ENCODE assay signal across 16 cellular contexts in genomic region chr6:147941143-147941542, GRCh38.
DNase-seq lines count a peak whose midpoint lies in the region; ATAC-seq and TF ChIP-seq lines count a peak whose summit lies in the region.
"Had no signal": no experiment of that assay in that cellular context is flagged by ENCODE, and none has a peak within 500 bp of the region (broad histone marks: within the 10 kb centered on the region; RNA-seq: fewer than 3 reads in every experiment).

No MANE protein-coding gene starts in this region.

- no peaks in the 10 kb centered on the region for H3K36me3 ChIP-seq in Peyer's patch
- H3K36me3 ChIP-seq: tibial artery had no signal

- H3K4me3 ChIP-seq in astrocyte of the spinal cord (ENCODE audit: low read depth, low read length) (no peak overlapping the region), Peyer's patch (no peak overlapping the region)
- H3K4me3 ChIP-seq: coronary artery, tibial artery had no signal

- TF ChIP-seq CTCF in AG09319 (IDR thresholded peaks at IDR 0.05; ENCODE audit: low read depth, low read length) (no peak), astrocyte of the spinal cord (IDR thresholded peaks at IDR 0.05; ENCODE audit: low read depth, low read length) (no peak), Peyer's patch (IDR thresholded peaks at IDR 0.05) (no peak)

- in situ Hi-C loops in astrocyte of the spinal cord (cut with HindIII; ENCODE audit: low sequenced_read_pairs), result no loop called here

- TF ChIP-seq POLR2A in Peyer's patch (IDR thresholded peaks at IDR 0.05), result no peak

- no peak for ATAC-seq in HG02610 (IDR thresholded peaks at IDR 0.05; ENCODE audit: unreplicated experiment)

- peak; percentile 62 for DNase-seq in AG09319 (ENCODE audit: extremely low read depth, low read depth)
- DNase-seq in NCI-H2171 (lab: John Stamatoyannopoulos, UW), result peak; percentile 71
- peak; percentile 6 for DNase-seq in astrocyte of the spinal cord (ENCODE audit: low read depth, low spot score)
- peak; percentile 20 for DNase-seq in iPS-NIHi7 (ENCODE audit: extremely low spot score)
- no peak for DNase-seq in Peyer's patch
- DNase-seq in HuH-7.5 (ENCODE audit: low spot score), result no peak
- no peak for DNase-seq in NCI-H748 (lab: John Stamatoyannopoulos, UW; ENCODE audit: unreplicated experiment)
- DNase-seq: ACHN; activated CD4-positive, alpha-beta T cell treated with anti-CD3 and anti-CD28 coated beads, Interleukin-2, amount 50 U/mL, for 48 hours; mesenchymal stem cell; NCI-H2081 treated with DMSO at 0.1 percent for 48 hours; Right ventricle myocardium superior; stimulated activated CD4-positive, alpha-beta T cell treated with anti-CD3 and anti-CD28 coated beads, Interleukin-4, amount 100 ng/mL, for 4 hours; tibial artery had no signal

- no peak overlapping the region for H3K27ac ChIP-seq in Peyer's patch
- H3K27ac ChIP-seq: coronary artery, tibial artery had no signal

- no peaks in the 10 kb centered on the region for H3K9me3 ChIP-seq in Peyer's patch
- H3K9me3 ChIP-seq: tibial artery had no signal

- H3K4me1 ChIP-seq in Peyer's patch, result no peaks in the 10 kb centered on the region

- no peaks in the 10 kb centered on the region for H3K27me3 ChIP-seq in Peyer's patch
- H3K27me3 ChIP-seq: tibial artery had no signal

Comparison
In these comparisons a context has a peak if more than half of its experiments do, and no peak if none do; other contexts are left out.
1. DNase-seq: peak in AG09319 (single experiment), NCI-H2171 (single experiment), astrocyte of the spinal cord (single experiment) and iPS-NIHi7 (single experiment); none in Peyer's patch (0 of 3), HuH-7.5 (single experiment) and NCI-H748 (single experiment).